Comparison of ENCODE assay signal across 8 cellular contexts in the genomic region with DNA sequence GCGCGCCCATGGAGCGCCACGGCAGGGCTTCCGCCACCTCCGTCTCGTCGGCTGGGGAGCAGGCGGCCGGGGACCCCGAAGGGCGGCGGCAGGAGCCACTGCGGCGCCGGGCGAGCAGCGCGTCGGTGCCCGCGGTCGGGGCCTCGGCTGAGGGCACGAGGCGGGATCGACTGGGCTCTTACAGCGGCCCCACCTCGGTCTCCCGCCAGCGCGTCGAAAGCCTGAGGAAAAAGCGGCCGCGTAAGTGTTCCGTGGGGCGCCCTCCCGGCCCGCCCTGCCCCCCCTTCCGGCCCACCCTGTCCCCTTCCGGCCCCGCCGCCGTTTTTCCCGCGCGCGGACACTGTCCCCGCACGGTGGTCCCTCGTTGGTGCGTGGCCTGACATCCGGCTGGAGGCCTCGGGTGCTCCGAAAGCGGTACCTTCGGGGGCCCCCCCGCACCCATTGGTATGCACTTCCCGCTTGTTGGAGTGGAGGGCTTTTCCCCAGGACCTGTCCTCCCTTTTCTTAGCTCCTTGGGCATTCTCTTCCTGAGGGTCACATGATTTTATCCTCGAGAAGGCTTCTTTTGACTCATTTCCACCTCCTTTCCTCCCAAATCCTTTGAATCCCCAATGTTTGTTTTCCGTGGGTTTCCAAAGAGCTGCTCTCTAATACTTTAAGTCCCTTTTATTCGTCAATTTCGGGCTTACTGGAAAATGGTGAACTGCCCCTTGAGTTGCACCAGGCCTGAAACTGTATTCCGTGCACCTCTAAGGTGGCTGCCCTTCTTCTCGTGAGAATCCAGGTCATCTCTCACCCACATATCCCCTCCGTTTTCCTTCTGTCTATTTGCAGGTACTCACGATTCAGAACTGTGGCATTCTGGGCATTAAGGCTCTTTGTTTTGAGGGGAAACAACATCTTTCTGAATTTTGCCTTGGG. TPM values are rescaled to one million over a fixed set of nuclear protein-coding genes. Genes with fewer than 3 reads are reported as not detected.
DNase-seq lines count a peak whose midpoint lies in the region; ATAC-seq and TF ChIP-seq lines count a peak whose summit lies in the region.

No MANE protein-coding gene starts in this region.

- peak; percentile 18 for ATAC-seq in HG02678 (IDR thresholded peaks at IDR 0.05; ENCODE audit: unreplicated experiment)

- peak overlapping the region; percentile 100 for H3K4me3 Mint-ChIP-seq in activated naive CD4-positive, alpha-beta T cell treated with anti-CD3 and anti-CD28 coated beads, Interleukin-2, amount 50 U/mL, for 24 hours

- H3K9me3 ChIP-seq in OCI-LY1 (ENCODE audit: low read length): no peaks in the 10 kb centered on the region
- H3K9me3 ChIP-seq in left ventricle myocardium inferior (replicated peaks): no peaks in the 10 kb centered on the region

- H3K27ac Mint-ChIP-seq in activated naive CD4-positive, alpha-beta T cell treated with anti-CD3 and anti-CD28 coated beads, Interleukin-2, amount 50 U/mL, for 24 hours: peak overlapping the region; percentile 99

- peak overlapping the region; percentile 87 for H3K27ac ChIP-seq in OCI-LY1 (ENCODE audit: low read depth, low read length, poor library complexity, severe bottlenecking)
- peak overlapping the region; percentile 95 for H3K27ac ChIP-seq in left ventricle myocardium inferior (replicated peaks)

- no peak for TF ChIP-seq CTCF in OCI-LY1 (IDR thresholded peaks at IDR 0.05; ENCODE audit: low read length)
- no peak for TF ChIP-seq CTCF in left ventricle myocardium inferior (IDR thresholded peaks at IDR 0.05; ENCODE audit: borderline replicate concordance)
- TF ChIP-seq CTCF in retinal pigment epithelial cell (conservative IDR thresholded peaks at IDR 0.05; ENCODE audit: low read depth, low read length): no peak

- peak overlapping the region; percentile 99 for H3K4me2 ChIP-seq in OCI-LY1 (ENCODE audit: low read length)

- no peaks in the 10 kb centered on the region for H4K20me1 ChIP-seq in OCI-LY1 (ENCODE audit: insufficient read depth, low read length)

- H3K4me3 ChIP-seq in OCI-LY1 (ENCODE audit: low read depth, low read length, poor library complexity, severe bottlenecking) (peak overlapping the region; percentile 99), left ventricle myocardium inferior (peak overlapping the region; percentile 81), retinal pigment epithelial cell (ENCODE audit: low read length) (peak overlapping the region; percentile 78)

- H3K9ac ChIP-seq in OCI-LY1 (ENCODE audit: low read length): peak overlapping the region; percentile 100

- peaks cover 56% of the 10 kb centered on the region for H3K36me3 ChIP-seq in OCI-LY1 (ENCODE audit: insufficient read depth, low read length)
- peaks cover 5% of the 10 kb centered on the region for H3K36me3 ChIP-seq in left ventricle myocardium inferior

- H3K27me3 ChIP-seq in OCI-LY1 (ENCODE audit: insufficient read depth, low read length): no peaks in the 10 kb centered on the region
- H3K27me3 ChIP-seq in left ventricle myocardium inferior (ENCODE audit: low read depth): no peaks in the 10 kb centered on the region

- DNase-seq in NCI-H146 (lab: John Stamatoyannopoulos, UW) (peak; percentile 45), NCI-H146 treated with DMSO at 0.1 percent for 48 hours (lab: John Stamatoyannopoulos, UW; ENCODE audit: unreplicated experiment) (no peak), left ventricle myocardium inferior (peak; percentile 37), retinal pigment epithelial cell (ENCODE audit: low read depth) (no peak), globus pallidus (ENCODE audit: low spot score) (no peak)

- H3K79me2 ChIP-seq in OCI-LY1 (ENCODE audit: insufficient read depth, low read length): peaks cover 63% of the 10 kb centered on the region

- H2AFZ ChIP-seq in OCI-LY1 (ENCODE audit: low read length): no peak overlapping the region

- no peaks in the 10 kb centered on the region for H3K9me2 ChIP-seq in OCI-LY1 (ENCODE audit: low read depth, low read length)

- peaks cover 10% of the 10 kb centered on the region for H3K36me3 Mint-ChIP-seq in activated naive CD4-positive, alpha-beta T cell treated with anti-CD3 and anti-CD28 coated beads, Interleukin-2, amount 50 U/mL, for 24 hours

- intact Hi-C loops in left ventricle myocardium inferior (cut with micrococcal nuclease): no loop called here

- H3K4me1 Mint-ChIP-seq in activated naive CD4-positive, alpha-beta T cell treated with anti-CD3 and anti-CD28 coated beads, Interleukin-2, amount 50 U/mL, for 24 hours: peaks cover 50% of the 10 kb centered on the region

- H3K27me3 Mint-ChIP-seq in activated naive CD4-positive, alpha-beta T cell treated with anti-CD3 and anti-CD28 coated beads, Interleukin-2, amount 50 U/mL, for 24 hours: no peaks in the 10 kb centered on the region

- peaks cover 49% of the 10 kb centered on the region for H3K4me1 ChIP-seq in OCI-LY1 (ENCODE audit: insufficient read depth, low read length, severe bottlenecking)
- H3K4me1 ChIP-seq in left ventricle myocardium inferior: peaks cover 71% of the 10 kb centered on the region

- H3K9me3 Mint-ChIP-seq in activated naive CD4-positive, alpha-beta T cell treated with anti-CD3 and anti-CD28 coated beads, Interleukin-2, amount 50 U/mL, for 24 hours: no peaks in the 10 kb centered on the region

- no peaks in the 10 kb centered on the region for H3F3A ChIP-seq in OCI-LY1 (ENCODE audit: insufficient read depth, low read length)

RNA-seq across cellular contexts. Expression of gene PANK2, which starts 0.6 kb away (rescaled TPM):
- total RNA-seq in left ventricle myocardium inferior: 16.4 TPM

RNA-seq across cellular contexts. Expression of gene MAVS, which starts 43.1 kb away (rescaled TPM):
- 44.9 TPM for total RNA-seq in left ventricle myocardium inferior

Comparison
In these comparisons a context has a peak if more than half of its experiments do, and no peak if none do; other contexts are left out.
1. DNase-seq: peak in NCI-H146 (single experiment) and left ventricle myocardium inferior (single experiment); none in NCI-H146 treated with DMSO at 0.1 percent for 48 hours (single experiment), retinal pigment epithelial cell (single experiment) and globus pallidus (single experiment).
2. Peak in every context shown above with its lines, with median percentiles within 50 percentile points of each other: H3K4me3 ChIP-seq.